1 cellular context compared by ENCODE assay signal in the genomic region with DNA sequence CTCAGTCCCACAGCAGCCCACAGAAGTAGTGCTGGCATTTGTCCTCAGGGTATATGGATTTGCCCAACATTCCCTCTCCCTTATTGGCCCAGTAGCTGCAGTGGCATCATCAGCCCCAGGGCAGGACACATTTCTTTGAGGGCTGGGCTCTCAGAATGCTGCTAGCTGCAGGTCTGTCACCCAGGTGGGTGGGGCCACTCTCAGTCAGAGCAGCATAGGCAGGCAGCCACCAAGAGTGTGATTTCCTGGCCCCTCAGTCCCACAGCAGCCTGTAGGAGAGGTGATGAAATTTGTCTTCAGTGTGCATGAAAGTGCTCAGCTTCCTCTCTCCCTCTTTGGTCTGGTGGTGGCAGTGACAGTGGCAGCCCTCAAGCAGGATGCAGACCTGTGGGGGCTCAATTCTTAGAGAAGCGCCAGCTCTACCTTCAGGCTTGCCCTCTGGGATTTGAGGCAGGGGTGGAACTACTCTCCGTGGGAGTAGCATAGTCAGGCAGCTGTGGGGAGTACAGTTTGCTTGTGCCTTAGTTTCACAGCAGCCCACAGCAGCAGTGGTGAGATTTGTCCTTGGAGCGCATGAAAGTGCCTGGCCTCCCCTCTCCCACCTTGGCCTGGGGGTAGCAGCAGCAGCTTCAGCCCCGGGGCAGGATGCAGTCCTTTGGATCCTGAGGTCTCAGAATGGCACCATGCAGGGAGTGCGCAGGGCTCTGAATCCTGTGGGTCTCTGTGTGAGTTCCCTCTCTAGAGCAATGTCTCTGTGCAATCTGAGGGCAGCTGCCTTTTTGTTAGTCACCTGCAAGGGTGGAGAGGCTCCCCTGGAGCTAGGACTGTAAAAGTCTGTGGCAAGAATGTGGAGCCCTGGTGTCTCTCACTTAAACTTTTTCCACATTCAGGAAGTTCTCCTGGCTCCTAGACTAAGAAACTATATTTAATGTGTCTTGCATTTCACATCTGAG.
TF ChIP-seq lines count a peak whose summit lies in the region.

No MANE protein-coding gene starts in this region.

TF ChIP-seq in GM23338, 12 proteins besides CTCF, POLR2A, EP300 and RAD21 (continued from another document):
- TF ChIP-seq, protein P1, sequence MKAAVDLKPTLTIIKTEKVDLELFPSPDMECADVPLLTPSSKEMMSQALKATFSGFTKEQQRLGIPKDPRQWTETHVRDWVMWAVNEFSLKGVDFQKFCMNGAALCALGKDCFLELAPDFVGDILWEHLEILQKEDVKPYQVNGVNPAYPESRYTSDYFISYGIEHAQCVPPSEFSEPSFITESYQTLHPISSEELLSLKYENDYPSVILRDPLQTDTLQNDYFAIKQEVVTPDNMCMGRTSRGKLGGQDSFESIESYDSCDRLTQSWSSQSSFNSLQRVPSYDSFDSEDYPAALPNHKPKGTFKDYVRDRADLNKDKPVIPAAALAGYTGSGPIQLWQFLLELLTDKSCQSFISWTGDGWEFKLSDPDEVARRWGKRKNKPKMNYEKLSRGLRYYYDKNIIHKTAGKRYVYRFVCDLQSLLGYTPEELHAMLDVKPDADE (IDR thresholded peaks at IDR 0.05), result no peak
- TF ChIP-seq JUNB (IDR thresholded peaks at IDR 0.05; ENCODE audit: unreplicated experiment) (no peak), ZNF331 (CRISPR knock-in tag; IDR thresholded peaks at IDR 0.05; ENCODE audit: low read depth) (no peak), ZNF114 (CRISPR knock-in tag; IDR thresholded peaks at IDR 0.05) (no peak), STAT1 (IDR thresholded peaks at IDR 0.05; ENCODE audit: unreplicated experiment) (no peak), CREB1 (CRISPR knock-in tag; IDR thresholded peaks at IDR 0.05; ENCODE audit: low read depth) (no peak)
- TF ChIP-seq, protein P2, sequence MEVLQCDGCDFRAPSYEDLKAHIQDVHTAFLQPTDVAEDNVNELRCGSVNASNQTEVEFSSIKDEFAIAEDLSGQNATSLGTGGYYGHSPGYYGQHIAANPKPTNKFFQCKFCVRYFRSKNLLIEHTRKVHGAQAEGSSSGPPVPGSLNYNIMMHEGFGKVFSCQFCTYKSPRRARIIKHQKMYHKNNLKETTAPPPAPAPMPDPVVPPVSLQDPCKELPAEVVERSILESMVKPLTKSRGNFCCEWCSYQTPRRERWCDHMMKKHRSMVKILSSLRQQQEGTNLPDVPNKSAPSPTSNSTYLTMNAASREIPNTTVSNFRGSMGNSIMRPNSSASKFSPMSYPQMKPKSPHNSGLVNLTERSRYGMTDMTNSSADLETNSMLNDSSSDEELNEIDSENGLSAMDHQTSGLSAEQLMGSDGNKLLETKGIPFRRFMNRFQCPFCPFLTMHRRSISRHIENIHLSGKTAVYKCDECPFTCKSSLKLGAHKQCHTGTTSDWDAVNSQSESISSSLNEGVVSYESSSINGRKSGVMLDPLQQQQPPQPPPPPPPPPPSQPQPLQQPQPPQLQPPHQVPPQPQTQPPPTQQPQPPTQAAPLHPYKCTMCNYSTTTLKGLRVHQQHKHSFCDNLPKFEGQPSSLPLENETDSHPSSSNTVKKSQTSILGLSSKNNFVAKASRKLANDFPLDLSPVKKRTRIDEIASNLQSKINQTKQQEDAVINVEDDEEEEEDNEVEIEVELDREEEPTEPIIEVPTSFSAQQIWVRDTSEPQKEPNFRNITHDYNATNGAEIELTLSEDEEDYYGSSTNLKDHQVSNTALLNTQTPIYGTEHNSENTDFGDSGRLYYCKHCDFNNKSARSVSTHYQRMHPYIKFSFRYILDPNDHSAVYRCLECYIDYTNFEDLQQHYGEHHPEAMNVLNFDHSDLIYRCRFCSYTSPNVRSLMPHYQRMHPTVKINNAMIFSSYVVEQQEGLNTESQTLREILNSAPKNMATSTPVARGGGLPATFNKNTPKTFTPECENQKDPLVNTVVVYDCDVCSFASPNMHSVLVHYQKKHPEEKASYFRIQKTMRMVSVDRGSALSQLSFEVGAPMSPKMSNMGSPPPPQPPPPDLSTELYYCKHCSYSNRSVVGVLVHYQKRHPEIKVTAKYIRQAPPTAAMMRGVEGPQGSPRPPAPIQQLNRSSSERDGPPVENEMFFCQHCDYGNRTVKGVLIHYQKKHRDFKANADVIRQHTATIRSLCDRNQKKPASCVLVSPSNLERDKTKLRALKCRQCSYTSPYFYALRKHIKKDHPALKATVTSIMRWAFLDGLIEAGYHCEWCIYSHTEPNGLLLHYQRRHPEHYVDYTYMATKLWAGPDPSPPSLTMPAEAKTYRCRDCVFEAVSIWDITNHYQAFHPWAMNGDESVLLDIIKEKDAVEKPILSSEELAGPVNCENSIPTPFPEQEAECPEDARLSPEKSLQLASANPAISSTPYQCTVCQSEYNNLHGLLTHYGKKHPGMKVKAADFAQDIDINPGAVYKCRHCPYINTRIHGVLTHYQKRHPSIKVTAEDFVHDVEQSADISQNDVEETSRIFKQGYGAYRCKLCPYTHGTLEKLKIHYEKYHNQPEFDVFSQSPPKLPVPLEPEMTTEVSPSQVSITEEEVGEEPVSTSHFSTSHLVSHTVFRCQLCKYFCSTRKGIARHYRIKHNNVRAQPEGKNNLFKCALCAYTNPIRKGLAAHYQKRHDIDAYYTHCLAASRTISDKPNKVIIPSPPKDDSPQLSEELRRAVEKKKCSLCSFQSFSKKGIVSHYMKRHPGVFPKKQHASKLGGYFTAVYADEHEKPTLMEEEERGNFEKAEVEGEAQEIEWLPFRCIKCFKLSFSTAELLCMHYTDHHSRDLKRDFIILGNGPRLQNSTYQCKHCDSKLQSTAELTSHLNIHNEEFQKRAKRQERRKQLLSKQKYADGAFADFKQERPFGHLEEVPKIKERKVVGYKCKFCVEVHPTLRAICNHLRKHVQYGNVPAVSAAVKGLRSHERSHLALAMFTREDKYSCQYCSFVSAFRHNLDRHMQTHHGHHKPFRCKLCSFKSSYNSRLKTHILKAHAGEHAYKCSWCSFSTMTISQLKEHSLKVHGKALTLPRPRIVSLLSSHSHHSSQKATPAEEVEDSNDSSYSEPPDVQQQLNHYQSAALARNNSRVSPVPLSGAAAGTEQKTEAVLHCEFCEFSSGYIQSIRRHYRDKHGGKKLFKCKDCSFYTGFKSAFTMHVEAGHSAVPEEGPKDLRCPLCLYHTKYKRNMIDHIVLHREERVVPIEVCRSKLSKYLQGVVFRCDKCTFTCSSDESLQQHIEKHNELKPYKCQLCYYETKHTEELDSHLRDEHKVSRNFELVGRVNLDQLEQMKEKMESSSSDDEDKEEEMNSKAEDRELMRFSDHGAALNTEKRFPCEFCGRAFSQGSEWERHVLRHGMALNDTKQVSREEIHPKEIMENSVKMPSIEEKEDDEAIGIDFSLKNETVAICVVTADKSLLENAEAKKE (CRISPR knock-in tag; IDR thresholded peaks at IDR 0.05), result no peak
